ENCODE assay signal across 27 cellular contexts in genomic region chr1:180145446-180145845, GRCh38. TPM values are rescaled to one million over a fixed set of nuclear protein-coding genes. Genes with fewer than 3 reads are reported as not detected.
DNase-seq lines count a peak whose midpoint lies in the region; ATAC-seq and TF ChIP-seq lines count a peak whose summit lies in the region.
"Had no signal": no experiment of that assay in that cellular context is flagged by ENCODE, and none has a peak within 500 bp of the region (broad histone marks: within the 10 kb centered on the region; RNA-seq: fewer than 3 reads in every experiment).

No MANE protein-coding gene starts in this region.

- BruUV-seq in PC-9 (replicated peaks; lab: Mats Ljungman, UMichigan), result no TSS peak

- POLR2A ChIA-PET in SK-N-SH (lab: Yijun Ruan, JAX) (no interaction called here), PC-9 (lab: Charles Lee; ENCODE audit: unreplicated experiment) (interaction anchor here (0.5 kb wide), 1 partner anchor 60 kb away, joined by 3 read pairs; no protein-coding TSS in a partner anchor)

- H3K9me3 ChIP-seq in SK-N-SH, result no peaks in the 10 kb centered on the region
- no peaks in the 10 kb centered on the region for H3K9me3 ChIP-seq in PC-9 (ENCODE audit: insufficient read depth, low read depth)
- H3K9me3 ChIP-seq in lower lobe of right lung, result no peaks in the 10 kb centered on the region
- H3K9me3 ChIP-seq in smooth muscle cell (replicated peaks; ENCODE audit: low read depth), result no peaks in the 10 kb centered on the region
- no peaks in the 10 kb centered on the region for H3K9me3 ChIP-seq in SJCRH30 (replicated peaks)
- H3K9me3 ChIP-seq: ascending aorta, HAP-1 had no signal

- no peak overlapping the region for H3K4me2 ChIP-seq in SK-N-SH
- no peak overlapping the region for H3K4me2 ChIP-seq in PC-9
- H3K4me2 ChIP-seq in smooth muscle cell, result no peak overlapping the region

- DNase-seq in SK-N-SH, result no peak
- DNase-seq in PC-9, result no peak
- DNase-seq in lower lobe of right lung, result no peak
- DNase-seq in smooth muscle cell (lab: John Stamatoyannopoulos, UW; ENCODE audit: unreplicated experiment), result no peak
- DNase-seq in DMS114 treated with DMSO at 0.1 percent for 48 hours (lab: John Stamatoyannopoulos, UW; ENCODE audit: unreplicated experiment), result no peak
- DNase-seq in SJCRH30, result no peak
- DNase-seq: activated CD4-positive, alpha-beta T cell treated with anti-CD3 and anti-CD28 coated beads, Interleukin-2, amount 50 U/mL, for 48 hours; activated CD4-positive, CD25-positive, alpha-beta regulatory T cell treated with anti-CD3 and anti-CD28 coated beads, Interleukin-2, amount 50 U/mL, for 72 hours; activated T-cell treated with anti-CD3 and anti-CD28 coated beads, Interleukin-2, amount 50 U/mL, for 72 hours; Calu3; DND-41; effector CD4-positive, alpha-beta T cell; GF-D8; midbrain; naive thymus-derived CD8-positive, alpha-beta T cell; NCI-H1048; NCI-H1694; NCI-H2171; stimulated activated naive B cell treated with anti-CD40 and anti-IgM and Interleukin-4, amounts not matched to agents 10 μg/mL and 1 μg/mL and 100 μg/mL, for 72 hours; T-helper 17 cell had no signal

- ATAC-seq in SK-N-SH treated with all-trans-retinoic acid at 6 μM for 48 hours, result no peak
- ATAC-seq in lower lobe of right lung, result no peak
- no peak for ATAC-seq in HG03159 (IDR thresholded peaks at IDR 0.05; ENCODE audit: unreplicated experiment)
- ATAC-seq: activated T-cell treated with anti-CD3 and anti-CD28 coated beads, Interleukin-2, amount 50 U/mL, for 72 hours; left lobe of liver; naive thymus-derived CD8-positive, alpha-beta T cell; T-helper 17 cell had no signal

- H3K9me2 ChIP-seq in SK-N-SH, result no peaks in the 10 kb centered on the region
- no peaks in the 10 kb centered on the region for H3K9me2 ChIP-seq in PC-9 (ENCODE audit: insufficient read depth)

- peak overlapping the region; percentile 46; the same call in 1 of the 2 replicates for H2AFZ ChIP-seq in SK-N-SH (ENCODE audit: low read depth)
- H2AFZ ChIP-seq in PC-9, result peak overlapping the region; percentile 55; the same call in 1 of the 2 replicates
- H2AFZ ChIP-seq in smooth muscle cell (ENCODE audit: low read depth), result peak overlapping the region; percentile 75

- no peak for TF ChIP-seq EP300 in SK-N-SH (IDR thresholded peaks at IDR 0.05; ENCODE audit: borderline replicate concordance in 1 of 2, low read depth in 1 of 2, low read length in 1 of 2)

- no peak for TF ChIP-seq RAD21 in SK-N-SH (IDR thresholded peaks at IDR 0.05; ENCODE audit: low read length)

- TF ChIP-seq CTCF in SK-N-SH (IDR thresholded peaks at IDR 0.05) (no peak), PC-9 (conservative IDR thresholded peaks at IDR 0.05) (no peak), lower lobe of right lung (IDR thresholded peaks at IDR 0.05) (no peak), smooth muscle cell (IDR thresholded peaks at IDR 0.05; ENCODE audit: borderline replicate concordance, insufficient read depth, poor library complexity, severe bottlenecking) (no peak)

- H3K4me3 ChIP-seq in SK-N-SH (ENCODE audit: low read depth in 2 of 2, low read length in 1 of 2) (no peak overlapping the region), PC-9 (no peak overlapping the region), lower lobe of right lung (no peak overlapping the region), smooth muscle cell (no peak overlapping the region), SJCRH30 (no peak overlapping the region)
- H3K4me3 ChIP-seq: ascending aorta, cardiac muscle cell, HAP-1 had no signal

- intact Hi-C loops in PC-9 (cut with micrococcal nuclease; ENCODE audit: unreplicated experiment), result no loop called here
- intact Hi-C loops in lower lobe of right lung (cut with DNase I), result no loop called here

- H3K27ac ChIP-seq in SK-N-SH (ENCODE audit: low read depth in 2 of 2, low read length in 1 of 2), result no peak overlapping the region
- no peak overlapping the region for H3K27ac ChIP-seq in PC-9
- peak overlapping the region; percentile 46 for H3K27ac ChIP-seq in lower lobe of right lung
- H3K27ac ChIP-seq in smooth muscle cell (ENCODE audit: low read depth), result no peak overlapping the region
- no peak overlapping the region for H3K27ac ChIP-seq in SJCRH30
- H3K27ac ChIP-seq: 22Rv1, ascending aorta, cardiac muscle cell had no signal

- H4K20me1 ChIP-seq in SK-N-SH (ENCODE audit: insufficient read depth), result no peaks in the 10 kb centered on the region
- no peaks in the 10 kb centered on the region for H4K20me1 ChIP-seq in PC-9 (ENCODE audit: insufficient read depth)
- no peaks in the 10 kb centered on the region for H4K20me1 ChIP-seq in smooth muscle cell (ENCODE audit: low read depth)

- H3K27me3 ChIP-seq in SK-N-SH (ENCODE audit: insufficient read depth), result no peaks in the 10 kb centered on the region
- H3K27me3 ChIP-seq in PC-9 (ENCODE audit: insufficient read depth, low read depth), result no peaks in the 10 kb centered on the region
- no peaks in the 10 kb centered on the region for H3K27me3 ChIP-seq in lower lobe of right lung (ENCODE audit: low read depth)
- H3K27me3 ChIP-seq in smooth muscle cell (ENCODE audit: low read depth), result no peaks in the 10 kb centered on the region
- no peaks in the 10 kb centered on the region for H3K27me3 ChIP-seq in SJCRH30
- H3K27me3 ChIP-seq: ascending aorta, cardiac muscle cell had no signal

- H3K9ac ChIP-seq in SK-N-SH (no peak overlapping the region), smooth muscle cell (ENCODE audit: low read depth) (no peak overlapping the region)

- H3K36me3 ChIP-seq in SK-N-SH (replicated peaks in 1 of 2; ENCODE audit: control insufficient read depth in 1 of 2, insufficient read depth in 2 of 2, low read length in 1 of 2) (no peaks in the 10 kb centered on the region), PC-9 (ENCODE audit: low read depth) (no peaks in the 10 kb centered on the region), lower lobe of right lung (no peaks in the 10 kb centered on the region), smooth muscle cell (ENCODE audit: low read depth) (no peaks in the 10 kb centered on the region), SJCRH30 (no peaks in the 10 kb centered on the region)
- H3K36me3 ChIP-seq: ascending aorta, cardiac muscle cell, HAP-1 had no signal

- H3K4me1 ChIP-seq in SK-N-SH (ENCODE audit: control insufficient read depth in 1 of 2, insufficient read depth in 2 of 2, low read depth in 1 of 2, low read length in 1 of 2) (peaks cover 0 to 1% of the 10 kb centered on the region in 2 experiments; a peak in 1 of 4 replicates), PC-9 (replicated peaks; ENCODE audit: insufficient read depth) (peaks cover 2% of the 10 kb centered on the region), lower lobe of right lung (peaks cover 9% of the 10 kb centered on the region), smooth muscle cell (ENCODE audit: low read depth) (no peaks in the 10 kb centered on the region), SJCRH30 (no peaks in the 10 kb centered on the region)
- H3K4me1 ChIP-seq: ascending aorta, HAP-1 had no signal

- 95% methylated on average over 3 of the region's 3 CpGs for WGBS in SK-N-SH (ENCODE audit: low lambda C conversion rate)
- WGBS in smooth muscle cell (ENCODE audit: low lambda C conversion rate), result 92% methylated on average over 3 of the region's 3 CpGs

- H3F3A ChIP-seq in SK-N-SH (replicated peaks; ENCODE audit: insufficient read depth), result no peaks in the 10 kb centered on the region
- H3F3A ChIP-seq in PC-9 (ENCODE audit: insufficient read depth, low read depth), result peaks cover 2% of the 10 kb centered on the region
- no peaks in the 10 kb centered on the region for H3F3A ChIP-seq in smooth muscle cell (ENCODE audit: low read depth)

- H3K79me2 ChIP-seq in SK-N-SH (ENCODE audit: insufficient read depth) (no peaks in the 10 kb centered on the region), PC-9 (ENCODE audit: low read depth) (no peaks in the 10 kb centered on the region), smooth muscle cell (ENCODE audit: low read depth) (no peaks in the 10 kb centered on the region)

- CTCF ChIA-PET in SK-N-SH (lab: Yijun Ruan, JAX) (interaction anchor here (0.6 kb wide), 1 partner anchor 271 kb away, joined by 3 read pairs; no protein-coding TSS in a partner anchor), PC-9 (lab: Charles Lee) (no interaction called here)

TF ChIP-seq in SK-N-SH, 30 proteins besides CTCF, POLR2A, EP300 and RAD21 (continues in another document):
- TF ChIP-seq TCF12 (IDR thresholded peaks at IDR 0.05) (no peak), IRF3 (IDR thresholded peaks at IDR 0.05; ENCODE audit: low read depth, low read length) (no peak), JUND (IDR thresholded peaks at IDR 0.05) (no peak)

TF ChIP-seq in SK-N-SH treated with all-trans-retinoic acid at 6 μM for 48 hours, 23 proteins besides CTCF, POLR2A, EP300 and RAD21 (continues in another document):
- TF ChIP-seq TSHZ2 (CRISPR knock-in tag; IDR thresholded peaks at IDR 0.05) (no peak), ZFP3 (CRISPR knock-in tag; IDR thresholded peaks at IDR 0.05) (no peak)

RNA-seq across cellular contexts. Expression of gene QSOX1, which starts 9.2 kb away (rescaled TPM):
- 307 and 359 TPM in 2 replicates for polyA plus RNA-seq in SK-N-SH (2012; rRNA removed)
- polyA plus RNA-seq in SK-N-SH (2012; cell fraction: cytosol; rRNA removed), result 181 and 270 TPM in 2 replicates
- polyA plus RNA-seq in SK-N-SH (2012; cell fraction: nucleus; rRNA removed), result 436 and 654 TPM in 2 replicates
- total RNA-seq in PC-9 (2021), result 226 and 263 TPM in 2 replicates
- total RNA-seq in lower lobe of right lung, result 241 TPM
- 71.5 and 74.2 TPM in 2 replicates for total RNA-seq in smooth muscle cell
- 75.8 and 91.2 TPM in 2 replicates for polyA plus RNA-seq in smooth muscle cell
- total RNA-seq in SJCRH30 (2014; rRNA removed; shearing (Covaris generic)), result 9.8 and 11.6 TPM in 2 replicates
